In the genomic region with DNA sequence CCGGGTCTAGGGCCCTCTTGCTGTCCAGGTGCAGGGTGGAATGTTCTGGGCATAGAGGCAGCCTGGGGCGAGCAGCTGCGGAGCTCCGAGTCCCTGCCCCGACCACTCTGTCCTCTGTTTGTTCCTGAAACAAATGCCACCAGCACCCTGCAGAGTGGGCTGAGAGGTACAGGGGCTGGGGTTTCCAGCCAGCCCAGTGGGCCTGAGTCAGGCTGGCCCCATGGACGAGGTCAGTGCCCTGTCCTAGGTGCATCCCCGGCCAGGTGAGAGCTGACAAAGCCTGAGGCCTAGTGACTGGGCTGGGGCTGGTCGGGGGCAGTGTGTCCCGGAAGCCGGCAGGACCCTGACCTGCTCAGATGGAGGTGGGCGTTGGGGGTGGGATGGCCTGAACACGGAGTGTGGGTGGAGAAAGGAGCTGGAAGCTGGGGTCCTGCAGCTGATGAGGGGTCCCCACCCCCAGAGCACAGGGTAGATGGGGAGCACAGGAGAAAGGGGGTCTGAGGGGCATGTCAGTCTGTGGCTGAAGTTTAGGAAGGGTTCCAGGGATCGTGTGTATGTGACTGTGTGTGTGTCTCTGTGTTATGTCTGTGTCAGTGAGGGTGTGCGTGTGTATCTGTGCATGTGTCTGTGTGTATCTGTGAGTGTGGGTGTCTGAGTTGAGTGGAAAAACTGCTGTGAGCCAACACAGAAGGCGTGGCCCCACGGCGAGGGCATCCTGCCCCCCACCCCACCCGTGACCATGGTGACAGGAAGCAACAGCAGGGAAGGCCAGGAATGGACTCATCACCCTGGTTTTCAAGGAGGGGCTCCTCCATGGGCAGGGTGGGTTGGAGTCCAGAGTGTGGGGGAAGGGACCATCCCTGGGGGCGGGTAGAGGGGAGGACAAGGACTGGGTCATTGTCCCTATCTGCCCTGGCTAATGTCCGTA, we compare ENCODE assay signal across 8 cellular contexts. TPM values are rescaled to one million over a fixed set of nuclear protein-coding genes. Genes with fewer than 3 reads are reported as not detected.
DNase-seq lines count a peak whose midpoint lies in the region; ATAC-seq lines count a peak whose summit lies in the region.

No MANE protein-coding gene starts in this region.

- no peak for ATAC-seq in activated T-helper 17 cell treated with anti-CD3 and anti-CD28 coated beads, Interleukin-2, amount 50 U/mL, for 72 hours (replicated peaks)
- no peak for ATAC-seq in left cardiac atrium
- ATAC-seq in stimulated activated naive CD8-positive, alpha-beta T cell treated with anti-CD3 and anti-CD28 coated beads, Interleukin-15, Interleukin-2, amounts not matched to agents 100 U/mL and 50 U/mL, for 24 hours = no peak
- no peak for ATAC-seq in GM21576 (IDR thresholded peaks at IDR 0.05; ENCODE audit: unreplicated experiment)

- no peaks in the 10 kb centered on the region for H3K9me3 Mint-ChIP-seq in activated T-helper 17 cell treated with anti-CD3 and anti-CD28 coated beads, Interleukin-2, amount 50 U/mL, for 72 hours

- peaks cover 17% of the 10 kb centered on the region for H3K36me3 Mint-ChIP-seq in activated T-helper 17 cell treated with anti-CD3 and anti-CD28 coated beads, Interleukin-2, amount 50 U/mL, for 72 hours (ENCODE audit: low read depth)

- peak overlapping the region; percentile 7 for H3K4me3 Mint-ChIP-seq in activated T-helper 17 cell treated with anti-CD3 and anti-CD28 coated beads, Interleukin-2, amount 50 U/mL, for 72 hours

- intact Hi-C loops in left cardiac atrium (cut with DNase I) = no loop called here

- DNase-seq in LHCN-M2 (ENCODE audit: low read depth) (peak; percentile 7), left cardiac atrium (peak; percentile 86), NOMO-1 (lab: John Stamatoyannopoulos, UW; ENCODE audit: unreplicated experiment in 2 of 2) (no peak), hypothalamus (lab: John Stamatoyannopoulos, UW) (no peak), NCI-H2171 treated with DMSO at 0.1 percent for 48 hours (lab: John Stamatoyannopoulos, UW) (no peak)
- peak; percentile 48 for DNase-seq in stimulated activated naive CD8-positive, alpha-beta T cell treated with anti-CD3 and anti-CD28 coated beads, Interleukin-15, Interleukin-2, amounts not matched to agents 100 U/mL and 50 U/mL, for 24 hours

- H3K4me1 Mint-ChIP-seq in activated T-helper 17 cell treated with anti-CD3 and anti-CD28 coated beads, Interleukin-2, amount 50 U/mL, for 72 hours = peaks cover 16% of the 10 kb centered on the region

- no peaks in the 10 kb centered on the region for H3K27me3 Mint-ChIP-seq in activated T-helper 17 cell treated with anti-CD3 and anti-CD28 coated beads, Interleukin-2, amount 50 U/mL, for 72 hours

- H3K27ac Mint-ChIP-seq in activated T-helper 17 cell treated with anti-CD3 and anti-CD28 coated beads, Interleukin-2, amount 50 U/mL, for 72 hours = peak overlapping the region; percentile 100

RNA-seq across cellular contexts. Expression of gene CRIP1, which starts 2.4 kb away (rescaled TPM):
- not detected in 2 replicates for total RNA-seq in LHCN-M2 (2014; rRNA removed)
- 0.79 TPM for polyA plus RNA-seq in LHCN-M2 (2012)
- total RNA-seq in activated T-helper 17 cell treated with anti-CD3 and anti-CD28 coated beads, Interleukin-2, amount 50 U/mL, for 72 hours = 100 to 1,000 TPM; 271 to 358 TPM
- total RNA-seq in left cardiac atrium = 100 to 1,000 TPM; 137 to 192 TPM

RNA-seq across cellular contexts. Expression of gene TEDC1, which starts 6.7 kb away (rescaled TPM):
- total RNA-seq in LHCN-M2 (2014; rRNA removed) (25.5 and 29.0 TPM in 2 replicates), left cardiac atrium (1 to 10 TPM; 5.1 to 5.9 TPM)
- 8.8 TPM for polyA plus RNA-seq in LHCN-M2 (2012)
- 10 to 100 TPM; 23.3 to 39.1 TPM for total RNA-seq in activated T-helper 17 cell treated with anti-CD3 and anti-CD28 coated beads, Interleukin-2, amount 50 U/mL, for 72 hours

RNA-seq across cellular contexts. Expression of gene CRIP2, which starts 9.7 kb away (rescaled TPM):
- total RNA-seq in LHCN-M2 (2014; rRNA removed) = 152 and 159 TPM in 2 replicates
- polyA plus RNA-seq in LHCN-M2 (2012) = 165 TPM
- total RNA-seq in activated T-helper 17 cell treated with anti-CD3 and anti-CD28 coated beads, Interleukin-2, amount 50 U/mL, for 72 hours = 1 to 10 TPM in 1 of 2 donors, under 1 TPM in 1; 0.97 to 2.2 TPM
- total RNA-seq in left cardiac atrium = 100 to 1,000 TPM; 783 to 843 TPM

RNA-seq across cellular contexts. Expression of gene TMEM121, which starts 42.0 kb away (rescaled TPM):
- total RNA-seq in LHCN-M2 (2014; rRNA removed) = 11.0 and 12.2 TPM in 2 replicates
- 2.7 TPM for polyA plus RNA-seq in LHCN-M2 (2012)
- 10 to 100 TPM in 1 of 2 donors, 1 to 10 TPM in 1; 2.5 to 12.3 TPM for total RNA-seq in activated T-helper 17 cell treated with anti-CD3 and anti-CD28 coated beads, Interleukin-2, amount 50 U/mL, for 72 hours
- total RNA-seq in left cardiac atrium = 1 to 10 TPM; 2.2 to 2.7 TPM

Comparison
In these comparisons a context has a peak if more than half of its experiments do, and no peak if none do; other contexts are left out.
1. DNase-seq: peak in LHCN-M2 (single experiment), left cardiac atrium (single experiment) and stimulated activated naive CD8-positive, alpha-beta T cell treated with anti-CD3 and anti-CD28 coated beads, Interleukin-15, Interleukin-2, amounts not matched to agents 100 U/mL and 50 U/mL, for 24 hours (single experiment); none in NOMO-1 (0 of 2), hypothalamus (0 of 51) and NCI-H2171 treated with DMSO at 0.1 percent for 48 hours (single experiment).
2. RNA of gene CRIP1, which starts 2.4 kb away (total RNA-seq): 271 to 358 TPM in activated T-helper 17 cell treated with anti-CD3 and anti-CD28 coated beads, Interleukin-2, amount 50 U/mL, for 72 hours and 137 to 192 TPM in left cardiac atrium; not detected in LHCN-M2; every median in the first group is over 100 times any median in the second.
3. RNA of gene CRIP2, which starts 9.7 kb away (total RNA-seq): 783 to 843 TPM in left cardiac atrium and 152 to 159 TPM in LHCN-M2; 0.97 to 2.2 TPM in activated T-helper 17 cell treated with anti-CD3 and anti-CD28 coated beads, Interleukin-2, amount 50 U/mL, for 72 hours; every median in the first group is over 10 times any median in the second.